In the genomic region with DNA sequence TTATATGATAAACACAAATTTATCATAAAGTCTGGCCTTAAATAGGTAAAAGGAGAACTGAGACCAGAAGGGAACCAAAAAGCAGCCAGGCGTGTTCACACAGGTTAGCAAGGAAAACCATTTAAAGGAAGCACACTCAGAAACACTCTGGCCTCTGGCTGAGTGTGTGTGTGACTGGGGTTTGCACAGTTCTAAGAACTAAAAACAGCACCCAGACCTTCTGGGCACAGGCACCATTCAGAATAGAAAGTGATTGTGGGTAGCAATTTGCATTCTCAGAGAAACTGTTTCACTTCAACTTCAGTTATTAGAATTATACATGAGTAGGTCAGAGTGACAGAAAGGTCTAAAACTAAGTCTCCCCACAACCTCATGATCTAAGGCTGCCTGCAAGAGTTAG, we compare ENCODE assay signal across 8 cellular contexts. TPM values are rescaled to one million over a fixed set of nuclear protein-coding genes. Genes with fewer than 3 reads are reported as not detected.
DNase-seq lines count a peak whose midpoint lies in the region; ATAC-seq and TF ChIP-seq lines count a peak whose summit lies in the region.
"Had no signal": no experiment of that assay in that cellular context is flagged by ENCODE, and none has a peak within 500 bp of the region (broad histone marks: within the 10 kb centered on the region; RNA-seq: fewer than 3 reads in every experiment).

No MANE protein-coding gene starts in this region.

- peaks cover 21% of the 10 kb centered on the region for H3K9me3 Mint-ChIP-seq in mesothelial cell of epicardium

- peaks cover 4% of the 10 kb centered on the region for H3K36me3 Mint-ChIP-seq in mesothelial cell of epicardium

- no peak overlapping the region for H3K4me3 ChIP-seq in vagina

- no peaks in the 10 kb centered on the region for H3K27me3 Mint-ChIP-seq in mesothelial cell of epicardium (ENCODE audit: low read depth)

- no peak for TF ChIP-seq POLR2A in vagina (IDR thresholded peaks at IDR 0.05)

- no peaks in the 10 kb centered on the region for H3K36me3 ChIP-seq in vagina

- H3K27me3 ChIP-seq in vagina: no peaks in the 10 kb centered on the region

- no peaks in the 10 kb centered on the region for H3K4me1 ChIP-seq in vagina

- DNase-seq in mesothelial cell of epicardium (ENCODE audit: low spot score in 2 of 2, unreplicated experiment in 2 of 2): no peak
- DNase-seq in putamen (ENCODE audit: low spot score): no peak
- no peak for DNase-seq in vagina (ENCODE audit: extremely low spot score in 2 of 2)
- DNase-seq in NCI-H146 treated with DMSO at 0.1 percent for 48 hours (lab: John Stamatoyannopoulos, UW; ENCODE audit: unreplicated experiment): no peak

- peak overlapping the region; percentile 13 for H3K27ac Mint-ChIP-seq in mesothelial cell of epicardium

- no peak for TF ChIP-seq CTCF in mesothelial cell of epicardium (IDR thresholded peaks at IDR 0.05; ENCODE audit: unreplicated experiment)
- no peak for TF ChIP-seq CTCF in vagina (IDR thresholded peaks at IDR 0.05)

- intact Hi-C loops in vagina (cut with DNase I): no loop called here

- peaks cover 3% of the 10 kb centered on the region for H3K4me1 Mint-ChIP-seq in mesothelial cell of epicardium

- no peak overlapping the region for H3K27ac ChIP-seq in vagina

- no peak overlapping the region for H3K4me3 Mint-ChIP-seq in mesothelial cell of epicardium

- H3K9me3 ChIP-seq in vagina: no peaks in the 10 kb centered on the region

- ATAC-seq in GM18870 (IDR thresholded peaks at IDR 0.05; ENCODE audit: unreplicated experiment) (peak; percentile 96), GM21529 (IDR thresholded peaks at IDR 0.05; ENCODE audit: unreplicated experiment) (peak; percentile 97), HG03521 (IDR thresholded peaks at IDR 0.05; ENCODE audit: unreplicated experiment) (peak; percentile 98)

RNA-seq across cellular contexts. Expression of gene GPR82, which starts 10.0 kb away (rescaled TPM):
- total RNA-seq in mesothelial cell of epicardium (not detected in 3 replicates), vagina (not detected)

RNA-seq across cellular contexts. Expression of gene GPR34, which starts 45.2 kb away (rescaled TPM):
- not detected in 3 replicates for total RNA-seq in mesothelial cell of epicardium
- total RNA-seq in vagina: 3.2 TPM
- total RNA-seq: T-helper 2 cell treated with Interferon-gamma antibody and Interleukin-4, amounts not matched to agents 100 ng/mL and 5 ng/mL, for 36 hours had no signal
